ENCODE assay signal across 30 cellular contexts in genomic region chr11:11839718-11840117, GRCh38.
"Had no signal": no experiment of that assay in that cellular context is flagged by ENCODE, and none has a peak within 500 bp of the region (broad histone marks: within the 10 kb centered on the region; RNA-seq: fewer than 3 reads in every experiment).

No MANE protein-coding gene starts in this region.

- H3K36me3 Mint-ChIP-seq: immature natural killer cell; naive B cell; natural killer cell; neural progenitor cell; stimulated activated naive B cell treated with anti-CD40 and anti-IgM and Interleukin-4, amounts not matched to agents 10 μg/mL and 1 μg/mL and 100 μg/mL, for 72 hours had no signal

- H3K4me3 ChIP-seq: left lung, lower lobe of right lung, neural progenitor cell, psoas muscle, right atrium auricular region, skin epidermis, stomach, suprapubic skin, thoracic aorta, tibial artery, uterus had no signal

- H3K9ac ChIP-seq: neural progenitor cell, parathyroid adenoma had no signal

- DNase-seq: hypothalamus; immature natural killer cell; kidney; left colon; left lung; lower lobe of right lung; mammary epithelial cell; mesenchymal stem cell; naive B cell; natural killer cell; occipital lobe; psoas muscle; stimulated activated CD4-positive, alpha-beta T cell treated with anti-CD3 and anti-CD28 coated beads, Interleukin-12 subunit alpha, Interleukin-12 subunit beta, amount 100 ng/mL, for 4 hours; stimulated activated CD4-positive, alpha-beta T cell treated with anti-CD3 and anti-CD28 coated beads, Interleukin-15, amount 100 ng/mL, for 24 hours; stimulated activated CD4-positive, alpha-beta T cell treated with anti-CD3 and anti-CD28 coated beads, Interleukin-2, amount 100 ng/mL, for 24 hours; stimulated activated CD4-positive, alpha-beta T cell treated with anti-CD3 and anti-CD28 coated beads, Interleukin-4, amount 100 ng/mL, for 1 hour; stimulated activated naive B cell treated with anti-CD40 and anti-IgM and Interleukin-4, amounts not matched to agents 10 μg/mL and 1 μg/mL and 100 μg/mL, for 72 hours; stimulated activated naive CD8-positive, alpha-beta T cell treated with anti-CD3 and anti-CD28 coated beads, Interleukin-15, Interleukin-2, amounts not matched to agents 100 U/mL and 50 U/mL, for 24 hours; stomach; tibial artery; trophoblast cell; uterus had no signal

- H3K9me3 Mint-ChIP-seq: immature natural killer cell; naive B cell; natural killer cell; stimulated activated naive B cell treated with anti-CD40 and anti-IgM and Interleukin-4, amounts not matched to agents 10 μg/mL and 1 μg/mL and 100 μg/mL, for 72 hours had no signal

- H3K27ac ChIP-seq: left lung, lower lobe of right lung, neural progenitor cell, neutrophil, parathyroid adenoma, psoas muscle, skin epidermis, stomach, suprapubic skin, thoracic aorta had no signal

- H3K36me3 ChIP-seq: left lung, lower lobe of right lung, neural progenitor cell, neutrophil, right atrium auricular region, stomach, suprapubic skin, thoracic aorta, tibial artery, uterus had no signal

- H3K4me3 Mint-ChIP-seq: immature natural killer cell; natural killer cell; neural progenitor cell; stimulated activated naive B cell treated with anti-CD40 and anti-IgM and Interleukin-4, amounts not matched to agents 10 μg/mL and 1 μg/mL and 100 μg/mL, for 72 hours had no signal

- H3K27ac Mint-ChIP-seq: naive B cell; natural killer cell; neural progenitor cell; stimulated activated naive B cell treated with anti-CD40 and anti-IgM and Interleukin-4, amounts not matched to agents 10 μg/mL and 1 μg/mL and 100 μg/mL, for 72 hours had no signal

- H3K27me3 ChIP-seq: left lung, neural progenitor cell, neutrophil, right atrium auricular region, stomach, suprapubic skin, tibial artery, uterus had no signal

- H2AFZ ChIP-seq: neural progenitor cell, parathyroid adenoma had no signal

- ATAC-seq: left colon; left lung; lower lobe of right lung; natural killer cell; psoas muscle; sciatic nerve; stimulated activated naive B cell treated with anti-CD40 and anti-IgM and Interleukin-4, amounts not matched to agents 10 μg/mL and 1 μg/mL and 100 μg/mL, for 72 hours; stimulated activated naive CD8-positive, alpha-beta T cell treated with anti-CD3 and anti-CD28 coated beads, Interleukin-15, Interleukin-2, amounts not matched to agents 100 U/mL and 50 U/mL, for 24 hours had no signal

- H3K9me3 ChIP-seq: left lung, lower lobe of right lung, neutrophil, psoas muscle, right atrium auricular region, stomach, suprapubic skin, thoracic aorta, tibial artery, uterus had no signal
